Comparison of ENCODE assay signal across 1 cellular context in the genomic region with DNA sequence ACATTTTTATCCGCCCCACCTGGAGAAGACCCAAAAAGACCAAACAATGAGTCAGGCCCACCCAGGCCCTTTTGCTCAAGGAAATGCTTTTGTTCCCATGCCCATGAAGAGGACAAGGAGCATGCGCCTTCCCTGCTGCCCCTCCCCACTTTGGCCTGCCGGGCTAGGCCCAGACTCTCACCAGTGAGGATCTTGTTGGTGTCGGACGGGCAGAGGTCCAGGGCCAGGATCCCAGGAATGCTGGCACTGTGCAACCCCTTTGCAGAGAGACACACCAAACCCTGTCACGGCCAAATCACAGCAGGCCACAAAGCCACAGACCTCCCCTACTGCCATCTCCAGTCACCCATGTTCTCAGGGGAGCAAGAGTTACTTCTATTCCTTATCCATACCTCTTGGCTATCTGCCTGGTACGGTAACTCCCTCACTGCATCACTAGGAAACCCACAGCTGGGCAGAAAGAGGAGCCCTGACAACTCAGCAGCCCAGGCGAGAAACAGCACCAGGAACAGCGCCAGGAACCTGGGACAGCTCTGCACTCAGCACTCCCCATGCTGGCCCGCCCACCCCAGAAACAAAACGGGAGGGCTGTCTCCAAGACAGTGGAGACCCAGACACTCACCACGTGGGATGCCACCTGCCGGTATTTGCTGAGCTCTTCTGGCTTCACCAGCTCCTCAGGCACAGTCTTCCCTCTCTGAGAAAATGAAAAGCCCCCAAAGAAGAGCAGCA.
TF ChIP-seq lines count a peak whose summit lies in the region.

No MANE protein-coding gene starts in this region.

TF ChIP-seq in HEK293, 187 proteins besides CTCF, POLR2A, EP300 and RAD21 (continued from another document):
- TF ChIP-seq REST (tag by site-specific recombination; IDR thresholded peaks at IDR 0.05) (peak; percentile 73), ZBTB20 (tag by site-specific recombination; IDR thresholded peaks at IDR 0.05) (no peak), ZNF391 (tag by site-specific recombination; IDR thresholded peaks at IDR 0.05; ENCODE audit: borderline replicate concordance, low read depth) (no peak)
TF ChIP-seq in HEK293: peak in this region for 1.
